21 cellular contexts compared by ENCODE assay signal in the genomic region with DNA sequence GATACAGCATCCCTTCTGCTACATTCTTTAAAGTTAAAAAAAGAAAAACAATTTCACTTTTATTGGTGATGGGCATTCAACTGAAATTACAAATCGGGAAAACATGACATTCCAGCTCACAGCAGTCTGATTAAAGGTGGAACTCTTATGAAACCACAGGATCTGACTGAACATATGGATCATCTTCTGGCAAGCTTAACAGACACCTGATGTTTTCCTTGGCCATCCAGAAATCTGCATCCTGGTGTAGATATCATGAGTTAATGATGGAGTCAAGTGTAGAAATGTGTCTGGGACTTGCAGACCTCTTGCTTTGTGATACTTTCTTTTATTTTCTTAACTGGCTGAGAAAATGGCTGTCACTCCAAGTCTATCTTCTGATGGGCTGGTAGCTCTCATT.
A peak's percentile ranks its signal among the peaks of the same experiment; 100 is the strongest.
DNase-seq lines count a peak whose midpoint lies in the region; ATAC-seq, FAIRE-seq and TF ChIP-seq lines count a peak whose summit lies in the region.
"Had no signal": no experiment of that assay in that cellular context is flagged by ENCODE, and none has a peak within 500 bp of the region (broad histone marks: within the 10 kb centered on the region; RNA-seq: fewer than 3 reads in every experiment).

No MANE protein-coding gene starts in this region.

- peaks cover 7% of the 10 kb centered on the region for H3K79me1 ChIP-seq in mesenchymal stem cell (replicated peaks; ENCODE audit: low read length, poor library complexity, severe bottlenecking)

- ATAC-seq in RWPE2 (ENCODE audit: low read depth) (0 out of 3 replicates have a peak, but pooled peaks have one; percentile 13), GM21390 (IDR thresholded peaks at IDR 0.05; ENCODE audit: unreplicated experiment) (no peak)
- ATAC-seq: body of pancreas had no signal

- H2BK120ac ChIP-seq in mesenchymal stem cell (ENCODE audit: low read depth, low read length): no peak overlapping the region

- TF ChIP-seq POLR2A in stomach (IDR thresholded peaks at IDR 0.05): no peak

- no peaks in the 10 kb centered on the region for H4K20me1 ChIP-seq in MM.1S (ENCODE audit: insufficient read depth, low read length)

- no peak for TF ChIP-seq EP300 in stomach (IDR thresholded peaks at IDR 0.05)

- H2BK15ac ChIP-seq in mesenchymal stem cell (ENCODE audit: low read depth, poor library complexity, severe bottlenecking): peak overlapping the region; percentile 41

- no peak overlapping the region for H3K9ac ChIP-seq in mesenchymal stem cell (ENCODE audit: low read length)
- H3K9ac ChIP-seq in MM.1S (ENCODE audit: low read length): no peak overlapping the region

- no peak for TF ChIP-seq CTCF in RWPE2 (IDR thresholded peaks at IDR 0.05; ENCODE audit: poor library complexity, severe bottlenecking)
- TF ChIP-seq CTCF in bronchial epithelial cell (IDR thresholded peaks at IDR 0.05; ENCODE audit: insufficient read depth, low read length, severe bottlenecking): no peak
- no peak for TF ChIP-seq CTCF in stomach (IDR thresholded peaks at IDR 0.05)
- TF ChIP-seq CTCF in MM.1S (IDR thresholded peaks at IDR 0.05; ENCODE audit: low read length): no peak
- no peak for TF ChIP-seq CTCF in BE2C (IDR thresholded peaks at IDR 0.05; ENCODE audit: low read depth, low read length)

- H3K36me3 ChIP-seq in RWPE2 (ENCODE audit: low read depth): peaks cover 75% of the 10 kb centered on the region
- peaks cover 9% of the 10 kb centered on the region for H3K36me3 ChIP-seq in bronchial epithelial cell (ENCODE audit: control insufficient read depth, insufficient read depth, low read length)
- H3K36me3 ChIP-seq in mesenchymal stem cell (ENCODE audit: control insufficient read depth in 1 of 2, insufficient read depth in 2 of 2, low read depth in 1 of 2, low read length in 2 of 2): peaks cover 4 to 8% of the 10 kb centered on the region in 2 experiments
- peaks cover 0 to under 1% (median 0%) of the 10 kb centered on the region in 4 donors for H3K36me3 ChIP-seq in stomach
- H3K36me3 ChIP-seq in MM.1S (replicated peaks; ENCODE audit: insufficient read depth, low read length): no peaks in the 10 kb centered on the region
- no peaks in the 10 kb centered on the region for H3K36me3 ChIP-seq in BE2C

- H3K27me3 ChIP-seq in RWPE2 (ENCODE audit: insufficient read depth, poor library complexity, severe bottlenecking) (no peaks in the 10 kb centered on the region), bronchial epithelial cell (ENCODE audit: control insufficient read depth, insufficient read depth, low read length) (no peaks in the 10 kb centered on the region), mesenchymal stem cell (ENCODE audit: control insufficient read depth in 1 of 2, insufficient read depth in 1 of 2, low read length in 2 of 2) (no peaks in the 10 kb centered on the region), stomach (no peaks in the 10 kb centered on the region), MM.1S (replicated peaks; ENCODE audit: insufficient read depth, low read length) (no peaks in the 10 kb centered on the region), BE2C (no peaks in the 10 kb centered on the region)
- H3K27me3 ChIP-seq: body of pancreas, MG63 had no signal

- H4K91ac ChIP-seq in mesenchymal stem cell (ENCODE audit: low read length): no peak overlapping the region

- no peak overlapping the region for H2BK5ac ChIP-seq in mesenchymal stem cell (ENCODE audit: low read depth, low read length, poor library complexity, severe bottlenecking)

- H2AK5ac ChIP-seq in mesenchymal stem cell (ENCODE audit: low read length, severe bottlenecking): no peak overlapping the region

- H3K9me3 ChIP-seq in RWPE2 (ENCODE audit: severe bottlenecking): no peaks in the 10 kb centered on the region
- no peaks in the 10 kb centered on the region for H3K9me3 ChIP-seq in mesenchymal stem cell (ENCODE audit: control insufficient read depth, low read length)
- H3K9me3 ChIP-seq in stomach: no peaks in the 10 kb centered on the region
- no peaks in the 10 kb centered on the region for H3K9me3 ChIP-seq in MM.1S (replicated peaks; ENCODE audit: insufficient read depth, low read length)
- H3K9me3 ChIP-seq in BE2C: no peaks in the 10 kb centered on the region
- H3K9me3 ChIP-seq: body of pancreas, MG63 had no signal

- H3K4me3 ChIP-seq in RWPE2 (ENCODE audit: severe bottlenecking) (no peak overlapping the region), bronchial epithelial cell (ENCODE audit: low read depth, low read length) (no peak overlapping the region), mesenchymal stem cell (ENCODE audit: insufficient read depth in 1 of 2, low read depth in 1 of 2, low read length in 2 of 2) (no peak overlapping the region), stomach (no peak overlapping the region), MM.1S (ENCODE audit: low read length) (no peak overlapping the region), BE2C (ENCODE audit: low read depth, low read length) (no peak overlapping the region)
- H3K4me3 ChIP-seq: body of pancreas, GM12878, MG63 had no signal

- no peak for DNase-seq in RWPE2 (ENCODE audit: low spot score)
- DNase-seq in bronchial epithelial cell (ENCODE audit: low read depth): no peak
- no peak for DNase-seq in mesenchymal stem cell
- no peak for DNase-seq in stomach
- DNase-seq in MM.1S: no peak
- DNase-seq in epidermal melanocyte (ENCODE audit: insufficient read length, low spot score): no peak
- DNase-seq in BE2C: no peak
- DNase-seq: activated CD4-positive, alpha-beta T cell treated with anti-CD3 and anti-CD28 coated beads for 4 hours; activated naive CD8-positive, alpha-beta T cell treated with anti-CD3 and anti-CD28 coated beads for 36 hours; body of pancreas; CD4-positive, CD25-positive, alpha-beta regulatory T cell; foreskin melanocyte; kidney glomerular epithelial cell; MG63; NCI-H1436 treated with DMSO at 0.1 percent for 48 hours; NCI-H524 treated with DMSO at 0.1 percent for 48 hours; substantia nigra had no signal

- no peak overlapping the region for H3K14ac ChIP-seq in mesenchymal stem cell (ENCODE audit: low read length in 2 of 2)

- H3K23ac ChIP-seq in mesenchymal stem cell (ENCODE audit: low read length in 2 of 2): no peak overlapping the region

- H3K4me2 ChIP-seq in mesenchymal stem cell (ENCODE audit: low read length, poor library complexity, severe bottlenecking) (no peak overlapping the region), MM.1S (ENCODE audit: low read depth, low read length) (no peak overlapping the region)

- H3F3A ChIP-seq in MM.1S (ENCODE audit: insufficient read depth, low read length): no peaks in the 10 kb centered on the region

- intact Hi-C loops in stomach (cut with DNase I; ENCODE audit: low total_unique reads): no loop called here

- peak overlapping the region in 1 of 2 experiments; percentile 51 for H2BK12ac ChIP-seq in mesenchymal stem cell (ENCODE audit: low read length in 2 of 2)

- no peak overlapping the region for H3K4ac ChIP-seq in mesenchymal stem cell (ENCODE audit: low read depth in 1 of 2, low read length in 2 of 2)

- no peak overlapping the region for H3K18ac ChIP-seq in mesenchymal stem cell (ENCODE audit: low read depth in 1 of 2, low read length in 2 of 2)

- H3K4me1 ChIP-seq in RWPE2 (ENCODE audit: insufficient read depth, poor library complexity, severe bottlenecking) (peaks cover 70% of the 10 kb centered on the region), mesenchymal stem cell (ENCODE audit: control insufficient read depth, insufficient read depth, low read depth, low read length) (peaks cover 12% of the 10 kb centered on the region), stomach (peaks cover 22 to 96% (median 70%) of the 10 kb centered on the region in 4 donors), MM.1S (ENCODE audit: low read length) (peaks cover 20% of the 10 kb centered on the region; the same call in 1 of the 2 replicates), BE2C (no peaks in the 10 kb centered on the region)

- 100% methylated on average over 1 of the region's 1 CpG for WGBS in mesenchymal stem cell
- WGBS in stomach, 5 donors: 67 to 88% (median 74%) methylated on average over 1 of the region's 1 CpG

- H2AFZ ChIP-seq in mesenchymal stem cell (ENCODE audit: low read depth, low read length) (no peak overlapping the region), MM.1S (ENCODE audit: low read length) (no peak overlapping the region)

- peak; percentile 7 for FAIRE-seq in bronchial epithelial cell (lab: Jason Lieb, UNC)
- FAIRE-seq: GM12878, TTC549 had no signal

- no peaks in the 10 kb centered on the region for H3K9me2 ChIP-seq in MM.1S (replicated peaks; ENCODE audit: insufficient read depth, low read length)

- peaks cover 11% of the 10 kb centered on the region; the same call in 1 of the 2 replicates for H3K79me2 ChIP-seq in MM.1S (ENCODE audit: low read length)

- H3K27ac ChIP-seq in RWPE2 (ENCODE audit: poor library complexity, severe bottlenecking) (peak overlapping the region; percentile 79), mesenchymal stem cell (ENCODE audit: low read length, poor library complexity, severe bottlenecking) (no peak overlapping the region), stomach (peak overlapping the region in 4 of 5 donors; percentile 73 to 96 (median 74)), MM.1S (ENCODE audit: low read length) (no peak overlapping the region)
- H3K27ac ChIP-seq: body of pancreas, HL-60 had no signal

- H4K8ac ChIP-seq in mesenchymal stem cell (ENCODE audit: low read length): no peak overlapping the region

Comparison
In these comparisons a context has a peak if more than half of its experiments do, and no peak if none do; other contexts are left out.
1. H3K27ac ChIP-seq: peak in RWPE2 (single experiment) and stomach (4 of 5); none in mesenchymal stem cell (single experiment) and MM.1S (single experiment).